9 cellular contexts compared by ENCODE assay signal in genomic region chr16:24685539-24686432, GRCh38. TPM values are rescaled to one million over a fixed set of nuclear protein-coding genes. Genes with fewer than 3 reads are reported as not detected.
DNase-seq lines count a peak whose midpoint lies in the region; ATAC-seq and TF ChIP-seq lines count a peak whose summit lies in the region.
"Had no signal": no experiment of that assay in that cellular context is flagged by ENCODE, and none has a peak within 500 bp of the region (broad histone marks: within the 10 kb centered on the region; RNA-seq: fewer than 3 reads in every experiment).

No MANE protein-coding gene starts in this region.

- DNase-seq in HuH-7 (ENCODE audit: low spot score) (peak; percentile 31), brain microvascular endothelial cell (peak; percentile 85), inferior parietal cortex (ENCODE audit: extremely low spot score) (peak; percentile 62), stomach (peak; percentile 33), HUDEP-2 (lab: John Stamatoyannopoulos, UW; ENCODE audit: unreplicated experiment in 76 of 76) (no peak), OCI-LY7 (ENCODE audit: low spot score) (no peak)
- DNase-seq in activated naive CD8-positive, alpha-beta T cell treated with anti-CD3 and anti-CD28 coated beads for 36 hours: no peak

- H3K4me3 Mint-ChIP-seq in activated naive CD8-positive, alpha-beta T cell treated with anti-CD3 and anti-CD28 coated beads for 36 hours: no peak overlapping the region

- H3K4me1 ChIP-seq in stomach (peaks cover 6 to 12% (median 7%) of the 10 kb centered on the region in 4 donors), OCI-LY7 (ENCODE audit: insufficient read depth, low read length, poor library complexity, severe bottlenecking) (no peaks in the 10 kb centered on the region)

- POLR2A ChIA-PET in OCI-LY7 (lab: Charles Lee): no interaction called here

- H3K9me3 ChIP-seq in stomach: no peaks in the 10 kb centered on the region
- H3K9me3 ChIP-seq in OCI-LY7 (ENCODE audit: low read length): no peaks in the 10 kb centered on the region

- no peak overlapping the region for H3K27ac Mint-ChIP-seq in activated naive CD8-positive, alpha-beta T cell treated with anti-CD3 and anti-CD28 coated beads for 36 hours

- H3K27me3 ChIP-seq in brain microvascular endothelial cell (replicated peaks) (no peaks in the 10 kb centered on the region), stomach (no peaks in the 10 kb centered on the region)

- H3K79me2 ChIP-seq in OCI-LY7 (ENCODE audit: insufficient read depth, low read depth, low read length): no peaks in the 10 kb centered on the region

- intact Hi-C loops in stomach (cut with DNase I; ENCODE audit: low total_unique reads): no loop called here
- intact Hi-C loops in OCI-LY7 (cut with micrococcal nuclease; ENCODE audit: unreplicated experiment): no loop called here

- no peaks in the 10 kb centered on the region for H3K4me1 Mint-ChIP-seq in activated naive CD8-positive, alpha-beta T cell treated with anti-CD3 and anti-CD28 coated beads for 36 hours

- H3K36me3 Mint-ChIP-seq in activated naive CD8-positive, alpha-beta T cell treated with anti-CD3 and anti-CD28 coated beads for 36 hours: no peaks in the 10 kb centered on the region

- in situ Hi-C loops in brain microvascular endothelial cell (cut with HindIII; ENCODE audit: low pct_ligation_motif_present, low sequenced_read_pairs): no loop called here

- H3K36me3 ChIP-seq in brain microvascular endothelial cell (replicated peaks) (no peaks in the 10 kb centered on the region), stomach (no peaks in the 10 kb centered on the region), OCI-LY7 (ENCODE audit: insufficient read depth, low read length) (no peaks in the 10 kb centered on the region)

- CTCF ChIA-PET in OCI-LY7 (lab: Charles Lee; ENCODE audit: unreplicated experiment): no interaction called here

- H3K27ac ChIP-seq in brain microvascular endothelial cell (peak overlapping the region; percentile 53), stomach (peak overlapping the region in 3 of 5 donors; percentile 17 to 65 (median 33)), OCI-LY7 (ENCODE audit: low read depth, low read length, poor library complexity, severe bottlenecking) (no peak overlapping the region)

- TF ChIP-seq CTCF in brain microvascular endothelial cell (IDR thresholded peaks at IDR 0.05; ENCODE audit: low read depth, low read length, missing control alignments): no peak
- no peak for TF ChIP-seq CTCF in stomach (IDR thresholded peaks at IDR 0.05)
- no peak for TF ChIP-seq CTCF in OCI-LY7 (conservative IDR thresholded peaks at IDR 0.05; ENCODE audit: low read length)

- ATAC-seq in GM18502 (IDR thresholded peaks at IDR 0.05; ENCODE audit: poor library complexity, unreplicated experiment): no peak

- H3K4me3 ChIP-seq in brain microvascular endothelial cell (ENCODE audit: low read depth, low read length): no peak overlapping the region
- no peak overlapping the region for H3K4me3 ChIP-seq in stomach
- no peak overlapping the region for H3K4me3 ChIP-seq in OCI-LY7 (ENCODE audit: low read depth, low read length, poor library complexity, severe bottlenecking)
- H3K4me3 ChIP-seq: lung had no signal

- H3K9me3 Mint-ChIP-seq in activated naive CD8-positive, alpha-beta T cell treated with anti-CD3 and anti-CD28 coated beads for 36 hours: no peaks in the 10 kb centered on the region

- no peak overlapping the region for H2AFZ ChIP-seq in OCI-LY7 (ENCODE audit: low read length)

- no peaks in the 10 kb centered on the region for H3K9me2 ChIP-seq in OCI-LY7 (ENCODE audit: insufficient read depth, low read length)

- no peak for TF ChIP-seq POLR2A in stomach (IDR thresholded peaks at IDR 0.05)

- H3K27me3 Mint-ChIP-seq in activated naive CD8-positive, alpha-beta T cell treated with anti-CD3 and anti-CD28 coated beads for 36 hours: peaks cover 9% of the 10 kb centered on the region

- 34 to 39% (median 34%) methylated on average over 12 to 15 of the region's 15 CpGs for WGBS in stomach, 5 donors

- no TSS peak for BruUV-seq in OCI-LY7 (replicated peaks; lab: Mats Ljungman, UMichigan)

- no peak overlapping the region for H3K4me2 ChIP-seq in OCI-LY7 (ENCODE audit: low read length)

- no peak for TF ChIP-seq EP300 in stomach (IDR thresholded peaks at IDR 0.05)

- H4K20me1 ChIP-seq in OCI-LY7 (ENCODE audit: insufficient read depth, low read length): no peaks in the 10 kb centered on the region

RNA-seq across cellular contexts. Expression of gene TNRC6A, which starts 43.7 kb away (rescaled TPM):
- 10 to 100 TPM; 37.1 to 59.6 (median 47.3) TPM for total RNA-seq in stomach
- polyA plus RNA-seq in stomach: 10 to 100 TPM in 1 of 3 donors, 1 to 10 TPM in 2; 6.8 to 30.2 (median 10.0) TPM
- 10 to 100 TPM; 30.3 to 33.9 TPM for total RNA-seq in activated naive CD8-positive, alpha-beta T cell treated with anti-CD3 and anti-CD28 coated beads for 36 hours
- total RNA-seq in OCI-LY7 (2014; rRNA removed; shearing (Covaris generic)): 38.1 and 45.2 TPM in 2 replicates
- 60.3 and 64.3 TPM in 2 replicates for total RNA-seq in OCI-LY7 (2022)

Comparison
In these comparisons a context has a peak if more than half of its experiments do, and no peak if none do; other contexts are left out.
1. DNase-seq: peak in HuH-7 (single experiment), brain microvascular endothelial cell (single experiment), inferior parietal cortex (single experiment) and stomach (single experiment); none in activated naive CD8-positive, alpha-beta T cell treated with anti-CD3 and anti-CD28 coated beads for 36 hours (single experiment), HUDEP-2 (0 of 76) and OCI-LY7 (single experiment).